Comparison of ENCODE assay signal across 8 cellular contexts in genomic region chr11:66466225-66467033, GRCh38. TPM values are rescaled to one million over a fixed set of nuclear protein-coding genes. Genes with fewer than 3 reads are reported as not detected.
DNase-seq lines count a peak whose midpoint lies in the region; ATAC-seq and TF ChIP-seq lines count a peak whose summit lies in the region.

TSS of gene PELI3 (plus strand) at chr11:66466905. CDS start at chr11:66468129, 1,224 bp downstream.

- H3K27ac ChIP-seq in SU-DHL-6 (ENCODE audit: low read depth, low read length), result peak within 1 kb of the TSS; percentile 32
- peak within 1 kb of the TSS in 9 of 10 donors; percentile 15 to 85 (median 73) for H3K27ac ChIP-seq in heart right ventricle
- H3K27ac ChIP-seq in tibial nerve, result peak within 1 kb of the TSS; percentile 75 to 92 (median 81)

- H3K4me3 ChIP-seq in SU-DHL-6 (ENCODE audit: insufficient read depth, low read length, poor library complexity, severe bottlenecking) (peak within 1 kb of the TSS; percentile 53), adipocyte (ENCODE audit: low read length) (peak within 1 kb of the TSS; percentile 85), heart right ventricle (peak within 1 kb of the TSS; percentile 42 to 97 (median 70)), tibial nerve (peak within 1 kb of the TSS; percentile 50 to 87 (median 70))

- H2AFZ ChIP-seq in SU-DHL-6 (ENCODE audit: low read depth, low read length, severe bottlenecking), result peak within 1 kb of the TSS; percentile 94

- H3K4me2 ChIP-seq in SU-DHL-6 (ENCODE audit: low read depth, low read length, poor library complexity, severe bottlenecking), result peak within 1 kb of the TSS; percentile 70

- WGBS in heart right ventricle, 2 donors, result 1% methylated on average over 37 to 45 of the region's 63 CpGs
- WGBS in tibial nerve, 2 donors, result 1 to 2% methylated on average over 33 to 39 of the region's 63 CpGs

- peak in 1 of 2 donors; percentile 37 for TF ChIP-seq POLR2A in tibial nerve (IDR thresholded peaks at IDR 0.05)

- no peaks in the 10 kb centered on the region for H3K9me2 ChIP-seq in SU-DHL-6 (replicated peaks; ENCODE audit: insufficient read depth, low read length)

- intact Hi-C loops in heart right ventricle (cut with DNase I), result no loop called here

- H3K9me3 ChIP-seq in SU-DHL-6 (ENCODE audit: insufficient read depth, low read length) (no peaks in the 10 kb centered on the region), adipocyte (ENCODE audit: control insufficient read depth, low read length) (no peaks in the 10 kb centered on the region), heart right ventricle (peaks cover 0 to 10% (median 0%) of the 10 kb centered on the region in 11 donors), tibial nerve (peaks cover 0 to 10% (median 0%) of the 10 kb centered on the region in 4 donors)

- no peak for TF ChIP-seq CTCF in SU-DHL-6 (IDR thresholded peaks at IDR 0.05; ENCODE audit: insufficient read depth, low read length, poor library complexity, severe bottlenecking)
- TF ChIP-seq CTCF in heart right ventricle (IDR thresholded peaks at IDR 0.05), result no peak
- no peak for TF ChIP-seq CTCF in tibial nerve (IDR thresholded peaks at IDR 0.05)

- peak; percentile 80 for ATAC-seq in HG02571 (IDR thresholded peaks at IDR 0.05; ENCODE audit: unreplicated experiment)
- ATAC-seq in heart right ventricle, result peak; percentile 97 to 99 (median 99)

- peaks cover 9% of the 10 kb centered on the region for H3K4me1 ChIP-seq in adipocyte (ENCODE audit: control insufficient read depth, insufficient read depth, low read length)
- peaks cover 0 to 30% (median 18%) of the 10 kb centered on the region in 9 donors for H3K4me1 ChIP-seq in heart right ventricle
- peaks cover 0 to 22% (median 7%) of the 10 kb centered on the region in 4 donors for H3K4me1 ChIP-seq in tibial nerve

- H4K20me1 ChIP-seq in SU-DHL-6 (ENCODE audit: low read depth, low read length), result no peaks in the 10 kb centered on the region

- H3K36me3 ChIP-seq in SU-DHL-6 (ENCODE audit: low read length), result no peaks in the 10 kb centered on the region
- no peaks in the 10 kb centered on the region for H3K36me3 ChIP-seq in adipocyte (ENCODE audit: control insufficient read depth, insufficient read depth, low read length, severe bottlenecking)
- peaks cover 0 to 15% (median 0%) of the 10 kb centered on the region in 9 donors for H3K36me3 ChIP-seq in heart right ventricle
- H3K36me3 ChIP-seq in tibial nerve, result peaks cover 0 to 15% (median 0%) of the 10 kb centered on the region in 3 donors

- TF ChIP-seq EP300 in tibial nerve (IDR thresholded peaks at IDR 0.05), result peak in 1 of 2 donors; percentile 40

- peaks cover 10% of the 10 kb centered on the region for H3F3A ChIP-seq in SU-DHL-6 (ENCODE audit: insufficient read depth)

- peak; percentile 99 for DNase-seq in GM03348 (ENCODE audit: low spot score)
- DNase-seq in NCI-H1048 (lab: John Stamatoyannopoulos, UW), result peak; percentile 63
- DNase-seq in adipocyte (ENCODE audit: low read depth), result peak; percentile 98
- DNase-seq in heart right ventricle, result peak; percentile 92 to 97
- peak; percentile 90 for DNase-seq in pons (ENCODE audit: low spot score)
- peak; percentile 87 to 91 for DNase-seq in tibial nerve (ENCODE audit: low spot score in 2 of 2)

- peak within 1 kb of the TSS; percentile 49 for H3K9ac ChIP-seq in SU-DHL-6 (ENCODE audit: low read length)
- H3K9ac ChIP-seq in adipocyte (ENCODE audit: low read length), result peak within 1 kb of the TSS; percentile 84

- no peaks in the 10 kb centered on the region for H3K79me2 ChIP-seq in SU-DHL-6 (ENCODE audit: insufficient read depth, low read length)

- H3K27me3 ChIP-seq in SU-DHL-6 (ENCODE audit: low read length) (no peaks in the 10 kb centered on the region), adipocyte (replicated peaks; ENCODE audit: control insufficient read depth, insufficient read depth, low read length) (no peaks in the 10 kb centered on the region), heart right ventricle (no peaks in the 10 kb centered on the region), tibial nerve (no peaks in the 10 kb centered on the region)

RNA-seq across cellular contexts. Expression of gene PELI3, which starts in this region (rescaled TPM):
- total RNA-seq in heart right ventricle (10 to 100 TPM in 1 of 10 donors, 1 to 10 TPM in 9; 5.3 to 10.9 (median 6.5) TPM), tibial nerve (10 to 100 TPM; 14.4 to 26.4 (median 20.4) TPM)
- polyA plus RNA-seq in heart right ventricle, result 1 to 10 TPM; 3.5 to 7.2 TPM

Comparison
In these comparisons a context has a peak if more than half of its experiments do, and no peak if none do; other contexts are left out.
1. Peak in every context shown above with its lines: DNase-seq, ATAC-seq, H3K4me3 ChIP-seq and H3K27ac ChIP-seq.